In genomic region chr20:37986873-37987601, GRCh38 we compare ENCODE assay signal across 9 cellular contexts. TPM values are rescaled to one million over a fixed set of nuclear protein-coding genes. Genes with fewer than 3 reads are reported as not detected.
A peak's percentile ranks its signal among the peaks of the same experiment; 100 is the strongest.
DNase-seq lines count a peak whose midpoint lies in the region; ATAC-seq and TF ChIP-seq lines count a peak whose summit lies in the region.
"Had no signal": no experiment of that assay in that cellular context is flagged by ENCODE, and none has a peak within 500 bp of the region (broad histone marks: within the 10 kb centered on the region; RNA-seq: fewer than 3 reads in every experiment).

No MANE protein-coding gene starts in this region.

- H3K27me3 Mint-ChIP-seq in CD14-positive monocyte (ENCODE audit: low read depth in 3 of 3), result peaks cover 0 to 3% (median 1%) of the 10 kb centered on the region in 3 donors
- no peaks in the 10 kb centered on the region for H3K27me3 Mint-ChIP-seq in natural killer cell treated with Interleukin-12 subunit alpha and Interleukin-12 subunit beta and Interleukin-15 and Interleukin-18, amount 100 ng/mL, for 72 hours
- no peaks in the 10 kb centered on the region for H3K27me3 Mint-ChIP-seq in activated CD8-positive, alpha-beta T cell treated with anti-CD3 and anti-CD28 coated beads, Interleukin-2, amount 10 ng/mL, durations not matched to agents 7 days and 5 days (ENCODE audit: low read depth)

- peak overlapping the region; percentile 7 for H3K27ac ChIP-seq in neuronal stem cell (replicated peaks; ENCODE audit: low read length)

- peak overlapping the region in 1 of 2 donors; percentile 34 for H3K4me3 Mint-ChIP-seq in CD14-positive monocyte
- no peak overlapping the region for H3K4me3 Mint-ChIP-seq in natural killer cell treated with Interleukin-12 subunit alpha and Interleukin-12 subunit beta and Interleukin-15 and Interleukin-18, amount 100 ng/mL, for 72 hours
- no peak overlapping the region for H3K4me3 Mint-ChIP-seq in activated CD8-positive, alpha-beta T cell treated with anti-CD3 and anti-CD28 coated beads, Interleukin-2, amount 10 ng/mL, durations not matched to agents 7 days and 5 days

- no peak overlapping the region for H3K4me3 ChIP-seq in fibroblast of the aortic adventitia (ENCODE audit: low read depth, low read length)
- H3K4me3 ChIP-seq in neuronal stem cell (ENCODE audit: low read length in 2 of 2), result no peak overlapping the region

- no peak overlapping the region for H2BK120ac ChIP-seq in neuronal stem cell (ENCODE audit: low read depth, low read length)

- H2AFZ ChIP-seq in neuronal stem cell (ENCODE audit: low read length), result no peak overlapping the region

- no peak overlapping the region for H3K18ac ChIP-seq in neuronal stem cell (ENCODE audit: low read length)

- TF ChIP-seq CTCF in CD14-positive monocyte (IDR thresholded peaks at IDR 0.05) (no peak), fibroblast of the aortic adventitia (IDR thresholded peaks at IDR 0.05; ENCODE audit: insufficient read depth, low read length) (no peak), GM13976 (IDR thresholded peaks at IDR 0.05; ENCODE audit: borderline replicate concordance, control extremely low read depth, extremely low read depth, insufficient read depth, missing control alignments) (no peak)

- intact Hi-C loops in CD14-positive monocyte (cut with micrococcal nuclease), result no loop called here

- H3K4me1 Mint-ChIP-seq in CD14-positive monocyte, result peaks cover 29% of the 10 kb centered on the region
- peaks cover 31 to 36% of the 10 kb centered on the region in 2 donors for H3K4me1 Mint-ChIP-seq in natural killer cell treated with Interleukin-12 subunit alpha and Interleukin-12 subunit beta and Interleukin-15 and Interleukin-18, amount 100 ng/mL, for 72 hours (ENCODE audit: low read depth in 2 of 2)
- peaks cover 30% of the 10 kb centered on the region for H3K4me1 Mint-ChIP-seq in activated CD8-positive, alpha-beta T cell treated with anti-CD3 and anti-CD28 coated beads, Interleukin-2, amount 10 ng/mL, durations not matched to agents 7 days and 5 days (ENCODE audit: low read depth)

- no peak overlapping the region for H2BK15ac ChIP-seq in neuronal stem cell (ENCODE audit: low read length)

- H3K27ac Mint-ChIP-seq in CD14-positive monocyte, result peak overlapping the region in 4 of 7 donors; percentile 18 to 68 (median 40)
- H3K27ac Mint-ChIP-seq in natural killer cell treated with Interleukin-12 subunit alpha and Interleukin-12 subunit beta and Interleukin-15 and Interleukin-18, amount 100 ng/mL, for 72 hours, result no peak overlapping the region
- H3K27ac Mint-ChIP-seq in activated CD8-positive, alpha-beta T cell treated with anti-CD3 and anti-CD28 coated beads, Interleukin-2, amount 10 ng/mL, durations not matched to agents 7 days and 5 days, result no peak overlapping the region

- no peak overlapping the region for H4K91ac ChIP-seq in neuronal stem cell (ENCODE audit: low read depth, low read length, poor library complexity)

- H3K4me2 ChIP-seq in neuronal stem cell (ENCODE audit: insufficient read depth, low read length, poor library complexity, severe bottlenecking), result no peak overlapping the region

- no peaks in the 10 kb centered on the region for H3K27me3 ChIP-seq in neuronal stem cell (ENCODE audit: control insufficient read depth in 3 of 3, insufficient read depth in 3 of 3, low read depth in 1 of 3, low read length in 3 of 3)

- ATAC-seq in natural killer cell treated with Interleukin-12 subunit alpha and Interleukin-12 subunit beta and Interleukin-15 and Interleukin-18, amount 100 ng/mL, for 72 hours, result no peak
- ATAC-seq in activated CD8-positive, alpha-beta T cell treated with anti-CD3 and anti-CD28 coated beads, Interleukin-2, amount 10 ng/mL, durations not matched to agents 7 days and 5 days, result no peak

- no peaks in the 10 kb centered on the region for H3K9me3 ChIP-seq in neuronal stem cell (replicated peaks in 1 of 2; ENCODE audit: control insufficient read depth in 2 of 2, insufficient read depth in 1 of 2, low read depth in 1 of 2, low read length in 2 of 2)

- no peak overlapping the region for H2BK12ac ChIP-seq in neuronal stem cell (ENCODE audit: low read length)

- no CpG with 5 or more reads among the region's 9 CpGs for WGBS in neuronal stem cell (ENCODE audit: extremely low coverage in 2 of 2, insufficient read length in 2 of 2, insufficient replicate concordance in 1 of 2), 2 donors

- no peaks in the 10 kb centered on the region for H3K9me3 Mint-ChIP-seq in CD14-positive monocyte
- no peaks in the 10 kb centered on the region for H3K9me3 Mint-ChIP-seq in natural killer cell treated with Interleukin-12 subunit alpha and Interleukin-12 subunit beta and Interleukin-15 and Interleukin-18, amount 100 ng/mL, for 72 hours
- no peaks in the 10 kb centered on the region for H3K9me3 Mint-ChIP-seq in activated CD8-positive, alpha-beta T cell treated with anti-CD3 and anti-CD28 coated beads, Interleukin-2, amount 10 ng/mL, durations not matched to agents 7 days and 5 days (ENCODE audit: insufficient read depth)

- no peak overlapping the region for H3K9ac ChIP-seq in neuronal stem cell (ENCODE audit: low read depth, low read length, poor library complexity)

- H3K79me1 ChIP-seq in neuronal stem cell (ENCODE audit: low read depth, low read length), result no peaks in the 10 kb centered on the region

- DNase-seq in CD14-positive monocyte (ENCODE audit: low spot score), result no peak
- DNase-seq in NCI-H69 (lab: John Stamatoyannopoulos, UW), result peak; percentile 17
- DNase-seq in fibroblast of the aortic adventitia (ENCODE audit: low read depth), result peak; percentile 60
- peak; percentile 29 for DNase-seq in neuronal stem cell (ENCODE audit: low spot score)
- no peak for DNase-seq in occipital lobe (lab: John Stamatoyannopoulos, UW)
- DNase-seq in GM13976 (ENCODE audit: low spot score), result no peak
- no peak for DNase-seq in natural killer cell treated with Interleukin-12 subunit alpha and Interleukin-12 subunit beta and Interleukin-15 and Interleukin-18, amount 100 ng/mL, for 72 hours (ENCODE audit: low spot score)
- no peak for DNase-seq in activated CD8-positive, alpha-beta T cell treated with anti-CD3 and anti-CD28 coated beads, Interleukin-2, amount 10 ng/mL, durations not matched to agents 7 days and 5 days
- DNase-seq: NCI-H1105 treated with DMSO at 0.1 percent for 48 hours had no signal

- H3K23ac ChIP-seq in neuronal stem cell (ENCODE audit: low read depth, low read length, poor library complexity), result no peak overlapping the region

- peaks cover 15 to 94% of the 10 kb centered on the region in 2 donors for H3K36me3 ChIP-seq in neuronal stem cell (replicated peaks in 1 of 2; ENCODE audit: control insufficient read depth in 2 of 2, insufficient read depth in 2 of 2, low read length in 2 of 2)

- CTCF ChIA-PET in activated CD8-positive, alpha-beta T cell treated with anti-CD3 and anti-CD28 coated beads, Interleukin-2, amount 10 ng/mL, durations not matched to agents 7 days and 5 days (lab: Charles Lee), result no interaction called here

- no peak overlapping the region for H2AK5ac ChIP-seq in neuronal stem cell (ENCODE audit: low read depth, low read length)

- peaks cover 66 to 74% of the 10 kb centered on the region in 2 donors for H3K36me3 Mint-ChIP-seq in CD14-positive monocyte
- H3K36me3 Mint-ChIP-seq in natural killer cell treated with Interleukin-12 subunit alpha and Interleukin-12 subunit beta and Interleukin-15 and Interleukin-18, amount 100 ng/mL, for 72 hours, result peaks cover 9% of the 10 kb centered on the region
- H3K36me3 Mint-ChIP-seq in activated CD8-positive, alpha-beta T cell treated with anti-CD3 and anti-CD28 coated beads, Interleukin-2, amount 10 ng/mL, durations not matched to agents 7 days and 5 days (ENCODE audit: low read depth), result peaks cover 46% of the 10 kb centered on the region

- H4K8ac ChIP-seq in neuronal stem cell (ENCODE audit: low read depth, low read length), result no peak overlapping the region

- H2BK5ac ChIP-seq in neuronal stem cell (ENCODE audit: low read length), result no peak overlapping the region

- POLR2A ChIA-PET in activated CD8-positive, alpha-beta T cell treated with anti-CD3 and anti-CD28 coated beads, Interleukin-2, amount 10 ng/mL, durations not matched to agents 7 days and 5 days (lab: Charles Lee), result no interaction called here

- no peak overlapping the region for H3K4ac ChIP-seq in neuronal stem cell (ENCODE audit: low read length)

- in situ Hi-C loops in GM13976 (cut with MboI; ENCODE audit: low sequenced_read_pairs, unreplicated experiment), result no loop called here

- H3K14ac ChIP-seq in neuronal stem cell (ENCODE audit: low read length), result no peak overlapping the region

- peaks cover 9 to 11% of the 10 kb centered on the region in 2 donors for H3K4me1 ChIP-seq in neuronal stem cell (ENCODE audit: control insufficient read depth in 2 of 2, insufficient read depth in 1 of 2, low read depth in 1 of 2, low read length in 2 of 2)

RNA-seq across cellular contexts. Expression of gene TTI1, which starts 46.2 kb away (rescaled TPM):
- 1 to 10 TPM; 6.4 to 8.8 TPM for polyA plus RNA-seq in CD14-positive monocyte
- total RNA-seq in fibroblast of the aortic adventitia (ENCODE audit: low replicate concordance), result 4.3 and 26.0 TPM in 2 replicates
- polyA plus RNA-seq in neuronal stem cell (2013, experiment 1 of 2), result 24.0 TPM
- 24.4 TPM for polyA plus RNA-seq in neuronal stem cell (2013, experiment 2 of 2)
- total RNA-seq in occipital lobe, result 28.1 TPM
- 10 to 100 TPM; 30.8 to 53.1 TPM for total RNA-seq in natural killer cell treated with Interleukin-12 subunit alpha and Interleukin-12 subunit beta and Interleukin-15 and Interleukin-18, amount 100 ng/mL, for 72 hours
- 10 to 100 TPM; 29.3 to 32.2 TPM for total RNA-seq in activated CD8-positive, alpha-beta T cell treated with anti-CD3 and anti-CD28 coated beads, Interleukin-2, amount 10 ng/mL, durations not matched to agents 7 days and 5 days

RNA-seq across cellular contexts. Expression of gene RPRD1B, which starts 46.5 kb away (rescaled TPM):
- 1 to 10 TPM; 3.6 to 4.7 TPM for polyA plus RNA-seq in CD14-positive monocyte
- total RNA-seq in fibroblast of the aortic adventitia (ENCODE audit: low replicate concordance), result 19.5 and 36.0 TPM in 2 replicates
- polyA plus RNA-seq in neuronal stem cell (2013, experiment 1 of 2), result 28.1 TPM
- 31.6 TPM for polyA plus RNA-seq in neuronal stem cell (2013, experiment 2 of 2)
- 34.3 TPM for total RNA-seq in occipital lobe
- total RNA-seq in natural killer cell treated with Interleukin-12 subunit alpha and Interleukin-12 subunit beta and Interleukin-15 and Interleukin-18, amount 100 ng/mL, for 72 hours, result 10 to 100 TPM; 46.4 to 85.4 TPM
- total RNA-seq in activated CD8-positive, alpha-beta T cell treated with anti-CD3 and anti-CD28 coated beads, Interleukin-2, amount 10 ng/mL, durations not matched to agents 7 days and 5 days, result 10 to 100 TPM; 32.4 to 34.3 TPM

Comparison
In these comparisons a context has a peak if more than half of its experiments do, and no peak if none do; other contexts are left out.
1. DNase-seq: peak in NCI-H69 (single experiment), fibroblast of the aortic adventitia (single experiment) and neuronal stem cell (single experiment); none in CD14-positive monocyte (single experiment), occipital lobe (single experiment), GM13976 (single experiment), natural killer cell treated with Interleukin-12 subunit alpha and Interleukin-12 subunit beta and Interleukin-15 and Interleukin-18, amount 100 ng/mL, for 72 hours (single experiment) and activated CD8-positive, alpha-beta T cell treated with anti-CD3 and anti-CD28 coated beads, Interleukin-2, amount 10 ng/mL, durations not matched to agents 7 days and 5 days (single experiment).
2. H3K27ac Mint-ChIP-seq: peak in CD14-positive monocyte (4 of 7); none in natural killer cell treated with Interleukin-12 subunit alpha and Interleukin-12 subunit beta and Interleukin-15 and Interleukin-18, amount 100 ng/mL, for 72 hours (0 of 2) and activated CD8-positive, alpha-beta T cell treated with anti-CD3 and anti-CD28 coated beads, Interleukin-2, amount 10 ng/mL, durations not matched to agents 7 days and 5 days (single experiment).